8 cellular contexts compared by ENCODE assay signal in genomic region chr17:18258356-18259038, GRCh38. TPM values are rescaled to one million over a fixed set of nuclear protein-coding genes. Genes with fewer than 3 reads are reported as not detected.
DNase-seq lines count a peak whose midpoint lies in the region; ATAC-seq and TF ChIP-seq lines count a peak whose summit lies in the region.

FLII (minus strand) TSS chr17:18258738; CDS start chr17:18258690, 48 bp downstream.

- peaks cover 25% of the 10 kb centered on the region for H4K20me1 ChIP-seq in IMR-90 (ENCODE audit: insufficient read depth, low read length)

- CTCF ChIA-PET in IMR-90 (lab: Yijun Ruan, JAX): no interaction called here

- dilution Hi-C loops in IMR-90 (cut with HindIII; ENCODE audit: low sequenced_read_pairs, unreplicated experiment): no loop called here

- DNase-seq in NOMO-1 (lab: John Stamatoyannopoulos, UW; ENCODE audit: unreplicated experiment in 2 of 2) (peak; percentile 45 to 55), NOMO-1 treated with dmso at 0.1 percent for 144 hours (lab: John Stamatoyannopoulos, UW; ENCODE audit: unreplicated experiment) (no peak), IMR-90 (peak; percentile 17), inferior parietal cortex (ENCODE audit: extremely low spot score) (peak; percentile 61)
- peak; percentile 27 to 45 (median 28) for DNase-seq in activated CD4-positive, CD25-positive, alpha-beta regulatory T cell (lab: John Stamatoyannopoulos, UW)
- peak; percentile 44 for DNase-seq in central memory CD4-positive, alpha-beta T cell

- no peak within 1 kb of the TSS; the same call in 2 of the 3 replicates for H2BK15ac ChIP-seq in IMR-90 (ENCODE audit: low read depth, low read length)

- H4K5ac ChIP-seq in IMR-90 (ENCODE audit: low read depth, low read length): peak within 1 kb of the TSS; percentile 98

- H3K14ac ChIP-seq in IMR-90 (replicated peaks; ENCODE audit: low read depth, low read length): peak within 1 kb of the TSS; percentile 100

- H3K4me3 ChIP-seq in IMR-90 (ENCODE audit: insufficient read depth, low read depth, low read length) (peak within 1 kb of the TSS; percentile 100), skeletal muscle tissue (ENCODE audit: low read length in 3 of 3) (peak within 1 kb of the TSS; percentile 93 to 95 (median 94))

- peaks cover 27 to 84% of the 10 kb centered on the region in 2 experiments for H3K79me1 ChIP-seq in IMR-90 (ENCODE audit: low read depth in 1 of 2, low read length in 2 of 2)

- H2AK9ac ChIP-seq in IMR-90 (replicated peaks; ENCODE audit: low read depth, low read length, poor library complexity): peak within 1 kb of the TSS; percentile 100

- H3K9me3 ChIP-seq in IMR-90 (ENCODE audit: control insufficient read depth, insufficient read depth, low read length) (no peaks in the 10 kb centered on the region), skeletal muscle tissue (ENCODE audit: control insufficient read depth in 3 of 3, low read length in 3 of 3) (no peaks in the 10 kb centered on the region)

- POLR2A ChIA-PET in IMR-90 (lab: Charles Lee; ENCODE audit: unreplicated experiment): no interaction called here

- peak within 1 kb of the TSS; percentile 98 for H3K4me2 ChIP-seq in IMR-90 (ENCODE audit: low read depth, low read length)

- peak within 1 kb of the TSS; percentile 20 for H2BK20ac ChIP-seq in IMR-90 (ENCODE audit: low read depth, low read length)

- ATAC-seq in IMR-90 (ENCODE audit: low read depth): peak; percentile 64
- no peak for ATAC-seq in GM18870 (IDR thresholded peaks at IDR 0.05; ENCODE audit: unreplicated experiment)

- 3% methylated on average over 45 of the region's 71 CpGs; no CpG with 5 or more reads in 1 of the 2 experiments for WGBS in IMR-90 (ENCODE audit: extremely low coverage in 2 of 2, insufficient read length in 1 of 2), 2 experiments

- peak within 1 kb of the TSS; percentile 99 for H2BK5ac ChIP-seq in IMR-90 (ENCODE audit: low read depth, low read length, poor library complexity, severe bottlenecking)

- intact Hi-C loops in IMR-90 (cut with micrococcal nuclease): loop anchor here (2.0 kb wide), 1 partner anchor 34 kb away; the partner anchor contains the start of gene LLGL1

- peak within 1 kb of the TSS; percentile 94 for H3K27ac ChIP-seq in IMR-90 (ENCODE audit: insufficient read depth, low read length)
- peak within 1 kb of the TSS; percentile 100 for H3K27ac ChIP-seq in skeletal muscle tissue (ENCODE audit: low read depth, low read length)

- peak within 1 kb of the TSS; percentile 96 for H3K9ac ChIP-seq in IMR-90 (ENCODE audit: low read depth, low read length)
- H3K9ac ChIP-seq in skeletal muscle tissue (ENCODE audit: low read depth in 1 of 3, low read length in 3 of 3): peak within 1 kb of the TSS; percentile 92 to 100 (median 97)

- in situ Hi-C loops in IMR-90 (cut with MboI; ENCODE audit: low sequenced_read_pairs): no loop called here

- peak within 1 kb of the TSS; percentile 97 for H2AK5ac ChIP-seq in IMR-90 (ENCODE audit: low read depth, low read length)

- H4K91ac ChIP-seq in IMR-90 (ENCODE audit: insufficient read depth, low read depth, low read length): peak within 1 kb of the TSS; percentile 100

- H3K4ac ChIP-seq in IMR-90 (ENCODE audit: low read depth, low read length): peak within 1 kb of the TSS; percentile 100

- H3K56ac ChIP-seq in IMR-90 (ENCODE audit: extremely low read depth, insufficient read depth, low read length): peak within 1 kb of the TSS; percentile 94

- no TSS peak for BruUV-seq in IMR-90 (replicated peaks; lab: Mats Ljungman, UMichigan)

- H3K36me3 ChIP-seq in IMR-90 (ENCODE audit: control insufficient read depth, insufficient read depth, low read length) (peaks cover 35% of the 10 kb centered on the region), skeletal muscle tissue (ENCODE audit: control insufficient read depth in 3 of 3, insufficient read depth in 3 of 3, low read length in 3 of 3) (peaks cover 39 to 50% (median 41%) of the 10 kb centered on the region in 3 donors)

- peak within 1 kb of the TSS; percentile 100 for H3K23ac ChIP-seq in IMR-90 (ENCODE audit: low read depth, low read length)

- peak; percentile 67 for TF ChIP-seq POLR2A in IMR-90 (IDR thresholded peaks at IDR 0.05; ENCODE audit: low read depth, low read length)

- peak within 1 kb of the TSS; percentile 95 for H2BK120ac ChIP-seq in IMR-90 (ENCODE audit: low read depth, low read length)

- H4K8ac ChIP-seq in IMR-90 (ENCODE audit: low read depth in 2 of 2, low read length in 2 of 2): peak within 1 kb of the TSS; percentile 51 to 99

- H3K4me1 ChIP-seq in IMR-90 (ENCODE audit: control insufficient read depth, insufficient read depth, low read length) (peaks cover 18% of the 10 kb centered on the region), skeletal muscle tissue (ENCODE audit: control insufficient read depth in 3 of 3, insufficient read depth in 3 of 3, low read length in 3 of 3) (peaks cover 61 to 69% (median 66%) of the 10 kb centered on the region in 3 donors)

- H3K9me1 ChIP-seq in IMR-90 (ENCODE audit: insufficient read depth, low read length): peaks cover 12% of the 10 kb centered on the region; the same call in 1 of the 2 replicates

- H2AFZ ChIP-seq in IMR-90 (replicated peaks; ENCODE audit: low read length, poor library complexity): peak within 1 kb of the TSS; percentile 99

- no peaks in the 10 kb centered on the region for H3K27me3 ChIP-seq in IMR-90 (ENCODE audit: control insufficient read depth, insufficient read depth, low read length)
- H3K27me3 ChIP-seq in skeletal muscle tissue (ENCODE audit: control insufficient read depth in 3 of 3, insufficient read depth in 3 of 3, low read length in 3 of 3): no peaks in the 10 kb centered on the region

- TF ChIP-seq RAD21 in IMR-90 (IDR thresholded peaks at IDR 0.05; ENCODE audit: low read length): no peak

- H3K18ac ChIP-seq in IMR-90 (ENCODE audit: low read depth, low read length): peak within 1 kb of the TSS; percentile 99

- no peak for TF ChIP-seq CTCF in IMR-90 (conservative IDR thresholded peaks at IDR 0.05; ENCODE audit: low read depth, low read length)

TF ChIP-seq in IMR-90, 13 proteins besides CTCF, POLR2A, EP300 and RAD21:
- peak; percentile 7; the same call in 1 of the 2 replicates for TF ChIP-seq MAZ (IDR thresholded peaks at IDR 0.05; ENCODE audit: borderline replicate concordance, low read depth, low read length)
- no peak for TF ChIP-seq RCOR1 (IDR thresholded peaks at IDR 0.05; ENCODE audit: insufficient replicate concordance, low read length)

RNA-seq across cellular contexts. Expression of gene FLII, which starts in this region (rescaled TPM):
- total RNA-seq in IMR-90 (2012; rRNA removed): 258 and 263 TPM in 2 replicates
- polyA plus RNA-seq in IMR-90 (2012; rRNA removed): 290 and 321 TPM in 2 replicates
- 217 and 243 TPM in 2 replicates for polyA plus RNA-seq in IMR-90 (2012; cell fraction: cytosol; rRNA removed)
- polyA plus RNA-seq in IMR-90 (2012; cell fraction: nucleus; rRNA removed; ENCODE audit: low replicate concordance): 740 and 1,400 TPM in 2 replicates
- total RNA-seq in skeletal muscle tissue: 193 TPM
